In genomic region chr18:79393181-79393598, GRCh38 we compare ENCODE assay signal across 8 cellular contexts. TPM values are rescaled to one million over a fixed set of nuclear protein-coding genes. Genes with fewer than 3 reads are reported as not detected.
DNase-seq lines count a peak whose midpoint lies in the region; ATAC-seq, FAIRE-seq and TF ChIP-seq lines count a peak whose summit lies in the region.

No MANE protein-coding gene starts in this region.

- no peak for FAIRE-seq in GM12878 (lab: Jason Lieb, UNC)

- 10% methylated on average over 30 of the region's 30 CpGs for WGBS in GM12878 (ENCODE audit: insufficient coverage, insufficient replicate concordance, low lambda C conversion rate, missing lambda C conversion rate)
- 0% methylated on average over 1 of the region's 30 CpGs for WGBS in right lobe of liver (ENCODE audit: insufficient coverage, low coverage, low lambda C conversion rate, missing lambda C conversion rate)

- no peak for TF ChIP-seq EP300 in GM12878 (IDR thresholded peaks at IDR 0.05; ENCODE audit: borderline replicate concordance in 1 of 2, control insufficient read depth in 1 of 2, low read depth in 2 of 2, low read length in 2 of 2)

- CTCF ChIA-PET in GM12878 (lab: Yijun Ruan, JAX), result interaction anchor here (0.7 to 2.7 kb wide), 9 partner anchors 9 to 250 kb away, joined by 3 to 21 read pairs (median 4); no protein-coding TSS in a partner anchor

- intact Hi-C loops in GM12878 (cut with micrococcal nuclease; ENCODE audit: unreplicated experiment) (no loop called here), right lobe of liver (cut with DNase I) (no loop called here), uterus (cut with DNase I; ENCODE audit: low total_unique reads) (no loop called here)

- peaks cover 79% of the 10 kb centered on the region for H3K27me3 ChIP-seq in HUES48 (ENCODE audit: control insufficient read depth, insufficient read depth, low read length)
- H3K27me3 ChIP-seq in GM12878 (replicated peaks in 1 of 2; ENCODE audit: control insufficient read depth in 2 of 2, insufficient read depth in 2 of 2, low read length in 1 of 2), result peaks cover 2 to 21% of the 10 kb centered on the region in 2 experiments; a peak in 3 of 4 replicates
- H3K27me3 ChIP-seq in right lobe of liver, result peaks cover 8 to 11% of the 10 kb centered on the region in 2 donors
- peaks cover 0 to 17% of the 10 kb centered on the region in 2 donors for H3K27me3 ChIP-seq in uterus

- TF ChIP-seq RAD21 in GM12878 (IDR thresholded peaks at IDR 0.05; ENCODE audit: insufficient read depth, low read depth, low read length), result no peak

- peak; percentile 82 for DNase-seq in AG08396 (ENCODE audit: low spot score)
- no peak for DNase-seq in GM12878 (ENCODE audit: low read depth, low spot score)
- DNase-seq in right lobe of liver, result peak in 1 of 3 donors; percentile 50
- peak in 1 of 2 donors; percentile 53 for DNase-seq in uterus
- no peak for DNase-seq in SHP77 (lab: John Stamatoyannopoulos, UW)
- no peak for DNase-seq in NCI-H774 (lab: John Stamatoyannopoulos, UW)

- H3K9me3 ChIP-seq in HUES48 (ENCODE audit: control insufficient read depth, insufficient read depth, low read length) (no peaks in the 10 kb centered on the region), GM12878 (replicated peaks; ENCODE audit: control insufficient read depth, insufficient read depth, low read length) (no peaks in the 10 kb centered on the region), right lobe of liver (no peaks in the 10 kb centered on the region), uterus (no peaks in the 10 kb centered on the region)

- in situ Hi-C loops in GM12878 (cut with MboI), result loop anchor here (10.0 kb wide), 1 partner anchor 562 kb away; the partner anchor contains the start of gene SLC66A2

- 0 out of 2 replicates have a peak, but pooled peaks cover 3% of the 10 kb centered on the region for H3K4me1 ChIP-seq in HUES48 (ENCODE audit: control insufficient read depth, insufficient read depth, low read length)
- H3K4me1 ChIP-seq in GM12878 (ENCODE audit: control insufficient read depth, insufficient read depth, low read length), result peaks cover 12% of the 10 kb centered on the region
- H3K4me1 ChIP-seq in right lobe of liver, result peaks cover 0 to 32% (median 11%) of the 10 kb centered on the region in 4 donors
- H3K4me1 ChIP-seq in uterus, result peaks cover 5 to 17% of the 10 kb centered on the region in 2 donors

- H3K36me3 ChIP-seq in HUES48 (ENCODE audit: control insufficient read depth, insufficient read depth, low read length) (no peaks in the 10 kb centered on the region), GM12878 (ENCODE audit: control insufficient read depth in 2 of 2, insufficient read depth in 2 of 2, low read length in 1 of 2) (no peaks in the 10 kb centered on the region), right lobe of liver (no peaks in the 10 kb centered on the region), uterus (no peaks in the 10 kb centered on the region)

- RAD21 ChIA-PET in GM12878 (lab: Charles Lee; ENCODE audit: unreplicated experiment), result interaction anchor here (0.9 to 2.3 kb wide), 9 partner anchors 10 to 232 kb away, joined by 3 to 8 read pairs (median 4); no protein-coding TSS in a partner anchor

- SMC1A ChIA-PET in GM12878 (lab: Charles Lee; ENCODE audit: uncharacterized antibody, unreplicated experiment), result interaction anchor here (0.9 to 1.3 kb wide), 5 partner anchors 18 to 136 kb away, joined by 3 to 8 read pairs (median 4); no protein-coding TSS in a partner anchor

- H3K4me3 ChIP-seq in HUES48 (ENCODE audit: low read depth, low read length) (peak overlapping the region; percentile 60), GM12878 (peak overlapping the region; percentile 68; the same call in 1 of the 2 replicates), right lobe of liver (peak overlapping the region in 2 of 3 donors; percentile 39 to 46), uterus (peak overlapping the region; percentile 24 to 48)

- no peaks in the 10 kb centered on the region for H4K20me1 ChIP-seq in GM12878 (ENCODE audit: control insufficient read depth, insufficient read depth)

- H3K4me2 ChIP-seq in GM12878 (ENCODE audit: control insufficient read depth, insufficient read depth), result peak overlapping the region; percentile 79

- H2AFZ ChIP-seq in GM12878 (ENCODE audit: control insufficient read depth, low read depth, low read length), result no peak overlapping the region

- H3K9ac ChIP-seq in HUES48 (ENCODE audit: low read depth, low read length) (no peak overlapping the region), GM12878 (ENCODE audit: control insufficient read depth, insufficient read depth, low read length) (no peak overlapping the region)

- POLR2A ChIA-PET in GM12878 (lab: Charles Lee), result interaction anchor here (0.6 to 1.3 kb wide), 4 partner anchors 18 to 131 kb away, joined by 3 to 5 read pairs (median 4); no protein-coding TSS in a partner anchor

- no peak for TF ChIP-seq CTCF in GM12878 (IDR thresholded peaks at IDR 0.05 in 2 of 3, conservative IDR thresholded peaks at IDR 0.05 in 1 of 3; ENCODE audit: control insufficient read depth in 2 of 3, extremely low read depth in 1 of 3, insufficient read depth in 1 of 3, low read depth in 3 of 3, low read length in 3 of 3)
- TF ChIP-seq CTCF in right lobe of liver (IDR thresholded peaks at IDR 0.05), result no peak
- TF ChIP-seq CTCF in uterus (IDR thresholded peaks at IDR 0.05), result no peak

- no peaks in the 10 kb centered on the region for H3K79me2 ChIP-seq in GM12878 (ENCODE audit: control insufficient read depth, insufficient read depth, low read length)

- TF ChIP-seq POLR2A in GM12878 (IDR thresholded peaks at IDR 0.05; ENCODE audit: low read depth, low read length) (no peak), right lobe of liver (IDR thresholded peaks at IDR 0.05) (no peak), uterus (IDR thresholded peaks at IDR 0.05) (no peak)

- no TSS peak for BruUV-seq in GM12878 (replicated peaks; lab: Mats Ljungman, UMichigan)

- ATAC-seq in GM12878, result peak; percentile 11; the same call in 2 of the 3 replicates
- ATAC-seq in right lobe of liver, result peak in 1 of 4 donors; percentile 8
- no peak for ATAC-seq in GM18909 (IDR thresholded peaks at IDR 0.05; ENCODE audit: poor library complexity, unreplicated experiment)

- H3K27ac ChIP-seq in HUES48 (ENCODE audit: low read depth, low read length) (no peak overlapping the region), GM12878 (ENCODE audit: control insufficient read depth, insufficient read depth) (no peak overlapping the region), right lobe of liver (peak overlapping the region in 1 of 3 donors; percentile 21), uterus (peak overlapping the region; percentile 91 to 95)

TF ChIP-seq in GM12878, 131 proteins besides CTCF, POLR2A, EP300 and RAD21 (continues in another document):
- TF ChIP-seq BCL11A (IDR thresholded peaks at IDR 0.05; ENCODE audit: low read depth, low read length), result no peak
- TF ChIP-seq EZH2 (IDR thresholded peaks at IDR 0.05; ENCODE audit: borderline replicate concordance, control insufficient read depth, low read depth, low read length), result no peak
- no peak for TF ChIP-seq E2F8 (IDR thresholded peaks at IDR 0.05; ENCODE audit: low read depth, partially characterized antibody)
- no peak for TF ChIP-seq PAX5 (IDR thresholded peaks at IDR 0.05; ENCODE audit: borderline replicate concordance, low read depth, low read length)
- TF ChIP-seq TCF3 (IDR thresholded peaks at IDR 0.05; ENCODE audit: borderline replicate concordance, insufficient read depth, low read depth, low read length), result 0 out of 2 replicates have a peak, but pooled peaks have one; percentile 15
- no peak for TF ChIP-seq MTA2 (IDR thresholded peaks at IDR 0.05; ENCODE audit: low read depth)
- peak in 1 of 2 experiments; percentile 29; a peak in 1 of 4 replicates for TF ChIP-seq BHLHE40 (IDR thresholded peaks at IDR 0.05; ENCODE audit: borderline replicate concordance in 1 of 2, low read depth in 2 of 2, low read length in 1 of 2)
- TF ChIP-seq RUNX3 (IDR thresholded peaks at IDR 0.05; ENCODE audit: low read length), result peak; percentile 35; the same call in 1 of the 2 replicates

RNA-seq across cellular contexts. Expression of gene NFATC1, which starts 2.5 kb away (rescaled TPM):
- 57.2 and 65.1 TPM in 2 replicates for total RNA-seq in GM12878 (2013; cell fraction: nucleolus; rRNA removed)
- total RNA-seq in GM12878 (2014; rRNA removed) (6.4 and 6.7 TPM in 2 replicates), GM12878 (2014; rRNA removed; fragmentation: Illumina TruSeq; extraction: Trizol) (2.4 and 3.6 TPM in 2 replicates), GM12878 (2021) (17.5 and 20.8 TPM in 2 replicates), right lobe of liver (1 to 10 TPM in 5 of 6 experiments, under 1 TPM in 1; 1.00 to 4.3 (median 2.9) TPM), uterus (10 to 100 TPM in 3 of 4 donors, 1 to 10 TPM in 1; 9.2 to 25.1 (median 14.6) TPM)
- polyA plus RNA-seq in GM12878 (2011; ENCODE audit: low read depth), result 9.8 TPM
- polyA plus RNA-seq in GM12878 (2011; rRNA removed) (0.99 and 2.9 TPM in 2 replicates), GM12878 (2014; fragmentation: Illumina TruSeq; extraction: Trizol) (3.1 and 4.7 TPM in 2 replicates), GM12878 (2014; fragmentation: Nextera tagmentation; extraction: Ambion mirVana) (1 to 10 TPM in 1 of 2 experiments, under 1 TPM in 1; 0.84 to 2.6 TPM), GM12878 (2014; rRNA removed) (8.4 and 9.9 TPM in 2 replicates), GM12878 (2016; fragmentation: Nextera tagmentation; extraction: Ambion mirVana) (1 to 10 TPM; 5.4 to 6.8 TPM)
- polyA plus RNA-seq in GM12878 (2011; cell fraction: cytosol; rRNA removed), result 3.3 and 4.5 TPM in 2 replicates
- polyA plus RNA-seq in GM12878 (2011; cell fraction: nucleus; rRNA removed), result 10.7 and 13.4 TPM in 2 replicates
- 14.9 and 19.6 TPM in 2 replicates for polyA plus RNA-seq in GM12878 (2012)
- 3.4 and 7.4 TPM in 2 replicates for polyA minus RNA-seq in GM12878 (2011; rRNA and poly(A)+ RNA removed)
- polyA minus RNA-seq in GM12878 (2011; cell fraction: cytosol; rRNA and poly(A)+ RNA removed), result 7.1 TPM in 2 replicates
- 10.3 and 14.7 TPM in 2 replicates for polyA minus RNA-seq in GM12878 (2011; cell fraction: nucleus; rRNA and poly(A)+ RNA removed)

Comparison
In these comparisons a context has a peak if more than half of its experiments do, and no peak if none do; other contexts are left out.
1. H3K27ac ChIP-seq: peak in uterus (2 of 2); none in HUES48 (single experiment) and GM12878 (single experiment).
2. Peak in every context shown above with its lines, with median percentiles within 50 percentile points of each other: H3K4me3 ChIP-seq.